In genomic region chr15:74461847-74462511, GRCh38 we compare ENCODE assay signal across 8 cellular contexts. TPM values are rescaled to one million over a fixed set of nuclear protein-coding genes. Genes with fewer than 3 reads are reported as not detected.
DNase-seq lines count a peak whose midpoint lies in the region; ATAC-seq, FAIRE-seq and TF ChIP-seq lines count a peak whose summit lies in the region.

No MANE protein-coding gene starts in this region.

- H3K36me3 Mint-ChIP-seq in activated naive CD8-positive, alpha-beta T cell treated with anti-CD3 and anti-CD28 coated beads, Interleukin-2, amount 10 ng/mL, durations not matched to agents 7 days and 5 days = peaks cover 27% of the 10 kb centered on the region

- H3K4me1 ChIP-seq in A549 (0 out of 3 replicates have a peak, but pooled peaks cover 6% of the 10 kb centered on the region), liver (ENCODE audit: control insufficient read depth in 4 of 4, insufficient read depth in 4 of 4, low read length in 3 of 4) (peaks cover 6 to 19% (median 16%) of the 10 kb centered on the region in 4 donors)

- peaks cover 42% of the 10 kb centered on the region for H3K4me1 Mint-ChIP-seq in activated naive CD8-positive, alpha-beta T cell treated with anti-CD3 and anti-CD28 coated beads, Interleukin-2, amount 10 ng/mL, durations not matched to agents 7 days and 5 days

- H3K4me2 ChIP-seq in A549 = peak overlapping the region; percentile 92

- POLR2A ChIA-PET in A549 (lab: Yijun Ruan, JAX) = interaction anchor here (0.6 kb wide), 1 partner anchor 82 kb away, joined by 7 read pairs; no protein-coding TSS in a partner anchor
- POLR2A ChIA-PET in HEK293T (lab: Yijun Ruan, JAX) = interaction anchor here (0.9 to 3.9 kb wide), 30 partner anchors 9 to 990 kb away, joined by 3 to 31 read pairs (median 6); partner anchors contain the start of genes ARID3B, CLK3, EDC3 and SIN3A
- POLR2A ChIA-PET in activated naive CD8-positive, alpha-beta T cell treated with anti-CD3 and anti-CD28 coated beads, Interleukin-2, amount 10 ng/mL, durations not matched to agents 7 days and 5 days (lab: Charles Lee) = interaction anchor here (0.7 to 2.3 kb wide), 14 partner anchors 9 to 367 kb away, joined by 3 to 18 read pairs (median 4); partner anchors contain the start of genes CLK3 and SEMA7A

- DNase-seq in A549 (ENCODE audit: low read depth in 1 of 2, low spot score in 1 of 2) = no peak
- peak; percentile 19 for DNase-seq in HEK293T (ENCODE audit: extremely low spot score)
- DNase-seq in activated naive CD8-positive, alpha-beta T cell treated with anti-CD3 and anti-CD28 coated beads, Interleukin-2, amount 10 ng/mL, durations not matched to agents 7 days and 5 days = no peak
- DNase-seq in dedifferentiated amniotic fluid mesenchymal stem cell (ENCODE audit: extremely low spot score) = no peak
- no peak for DNase-seq in NCI-H446 treated with DMSO at 0.1 percent for 48 hours (lab: John Stamatoyannopoulos, UW)
- DNase-seq in GM20000 (ENCODE audit: low spot score) = no peak

- ATAC-seq in A549 (0 out of 6 replicates have a peak, but pooled peaks of 1 of the 2 experiments have one; percentile 10), HG03045 (IDR thresholded peaks at IDR 0.05; ENCODE audit: unreplicated experiment) (no peak)
- no peak for ATAC-seq in activated naive CD8-positive, alpha-beta T cell treated with anti-CD3 and anti-CD28 coated beads, Interleukin-2, amount 10 ng/mL, durations not matched to agents 7 days and 5 days (ENCODE audit: low read depth)

- CTCF ChIA-PET in A549 (lab: Yijun Ruan, JAX) (interaction anchor here (0.6 to 2.1 kb wide), 3 partner anchors 21 to 157 kb away, joined by 3 to 5 read pairs (median 3); no protein-coding TSS in a partner anchor), HEK293T (lab: Yijun Ruan, JAX) (interaction anchor here (0.7 to 1.7 kb wide), 3 partner anchors 26 to 307 kb away, joined by 3 to 4 read pairs (median 3); no protein-coding TSS in a partner anchor)

- TF ChIP-seq POLR2A in A549 (IDR thresholded peaks at IDR 0.05; ENCODE audit: low read length) = no peak

- no peaks in the 10 kb centered on the region for H3K27me3 ChIP-seq in liver (ENCODE audit: control insufficient read depth in 4 of 4, insufficient read depth in 4 of 4, low read length in 3 of 4)

- H3K9me3 Mint-ChIP-seq in activated naive CD8-positive, alpha-beta T cell treated with anti-CD3 and anti-CD28 coated beads, Interleukin-2, amount 10 ng/mL, durations not matched to agents 7 days and 5 days = peaks cover 4% of the 10 kb centered on the region

- H3K4me3 ChIP-seq in A549 (peak overlapping the region; percentile 73), liver (ENCODE audit: low read depth in 1 of 3, low read length in 3 of 3) (peak overlapping the region in 2 of 3 donors; percentile 77 to 95)

- peaks cover 0 to 5% (median 0%) of the 10 kb centered on the region in 4 donors for H3K36me3 ChIP-seq in liver (ENCODE audit: control insufficient read depth in 4 of 4, insufficient read depth in 3 of 4, low read depth in 1 of 4, low read length in 3 of 4)

- TF ChIP-seq CTCF in A549 (IDR thresholded peaks at IDR 0.05) (no peak), liver (IDR thresholded peaks at IDR 0.05; ENCODE audit: low read depth, low read length, missing input control) (no peak), GM20000 (IDR thresholded peaks at IDR 0.05; ENCODE audit: extremely low read depth, missing control alignments) (no peak)

- H3K27ac ChIP-seq in A549 = peak overlapping the region; percentile 76 to 90
- H3K27ac ChIP-seq in liver (ENCODE audit: low read depth in 1 of 2, low read length in 2 of 2) = no peak overlapping the region

- no peak for TF ChIP-seq EP300 in A549 (IDR thresholded peaks at IDR 0.05)

- no peaks in the 10 kb centered on the region for H3K27me3 Mint-ChIP-seq in activated naive CD8-positive, alpha-beta T cell treated with anti-CD3 and anti-CD28 coated beads, Interleukin-2, amount 10 ng/mL, durations not matched to agents 7 days and 5 days

- peak overlapping the region; percentile 78 for H3K27ac Mint-ChIP-seq in activated naive CD8-positive, alpha-beta T cell treated with anti-CD3 and anti-CD28 coated beads, Interleukin-2, amount 10 ng/mL, durations not matched to agents 7 days and 5 days

- 28% methylated on average over 8 of the region's 8 CpGs for WGBS in A549 (ENCODE audit: missing lambda C conversion rate)
- WGBS in liver = 37% methylated on average over 8 of the region's 8 CpGs

- no peak for TF ChIP-seq RAD21 in A549 (conservative IDR thresholded peaks at IDR 0.05 in 1 of 2, IDR thresholded peaks at IDR 0.05 in 1 of 2)
- no peak for TF ChIP-seq RAD21 in liver (IDR thresholded peaks at IDR 0.05)

- peak overlapping the region; percentile 92 for H3K4me3 Mint-ChIP-seq in activated naive CD8-positive, alpha-beta T cell treated with anti-CD3 and anti-CD28 coated beads, Interleukin-2, amount 10 ng/mL, durations not matched to agents 7 days and 5 days

- H3K9ac ChIP-seq in liver (ENCODE audit: low read depth in 1 of 2, low read length in 2 of 2) = no peak overlapping the region

- H3K9me3 ChIP-seq in A549 = no peaks in the 10 kb centered on the region
- no peaks in the 10 kb centered on the region for H3K9me3 ChIP-seq in liver (ENCODE audit: control insufficient read depth in 4 of 4, low read length in 3 of 4)

- FAIRE-seq in A549 (lab: Jason Lieb, UNC) = no peak

TF ChIP-seq in A549, 52 proteins besides CTCF, POLR2A, EP300 and RAD21 (continues in another document):
- TF ChIP-seq CHD2 (IDR thresholded peaks at IDR 0.05; ENCODE audit: low read length, partially characterized antibody) (no peak), CBX8 (IDR thresholded peaks at IDR 0.05) (no peak), MYC (IDR thresholded peaks at IDR 0.05; ENCODE audit: borderline replicate concordance, low read length) (no peak), JUN (IDR thresholded peaks at IDR 0.05) (no peak)
- TF ChIP-seq, protein P1, sequence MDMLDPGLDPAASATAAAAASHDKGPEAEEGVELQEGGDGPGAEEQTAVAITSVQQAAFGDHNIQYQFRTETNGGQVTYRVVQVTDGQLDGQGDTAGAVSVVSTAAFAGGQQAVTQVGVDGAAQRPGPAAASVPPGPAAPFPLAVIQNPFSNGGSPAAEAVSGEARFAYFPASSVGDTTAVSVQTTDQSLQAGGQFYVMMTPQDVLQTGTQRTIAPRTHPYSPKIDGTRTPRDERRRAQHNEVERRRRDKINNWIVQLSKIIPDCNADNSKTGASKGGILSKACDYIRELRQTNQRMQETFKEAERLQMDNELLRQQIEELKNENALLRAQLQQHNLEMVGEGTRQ (IDR thresholded peaks at IDR 0.05) = no peak

TF ChIP-seq in HEK293T, 16 proteins besides CTCF, POLR2A, EP300 and RAD21:
- TF ChIP-seq HDGF (IDR thresholded peaks at IDR 0.05; ENCODE audit: borderline replicate concordance) (no peak), LEF1 (IDR thresholded peaks at IDR 0.05; ENCODE audit: borderline replicate concordance) (no peak), FOXM1 (IDR thresholded peaks at IDR 0.05; ENCODE audit: borderline replicate concordance) (no peak), ZNF384 (IDR thresholded peaks at IDR 0.05) (peak; percentile 63)

TF ChIP-seq in liver, 16 proteins besides CTCF, POLR2A, EP300 and RAD21:
- TF ChIP-seq, protein P2, sequence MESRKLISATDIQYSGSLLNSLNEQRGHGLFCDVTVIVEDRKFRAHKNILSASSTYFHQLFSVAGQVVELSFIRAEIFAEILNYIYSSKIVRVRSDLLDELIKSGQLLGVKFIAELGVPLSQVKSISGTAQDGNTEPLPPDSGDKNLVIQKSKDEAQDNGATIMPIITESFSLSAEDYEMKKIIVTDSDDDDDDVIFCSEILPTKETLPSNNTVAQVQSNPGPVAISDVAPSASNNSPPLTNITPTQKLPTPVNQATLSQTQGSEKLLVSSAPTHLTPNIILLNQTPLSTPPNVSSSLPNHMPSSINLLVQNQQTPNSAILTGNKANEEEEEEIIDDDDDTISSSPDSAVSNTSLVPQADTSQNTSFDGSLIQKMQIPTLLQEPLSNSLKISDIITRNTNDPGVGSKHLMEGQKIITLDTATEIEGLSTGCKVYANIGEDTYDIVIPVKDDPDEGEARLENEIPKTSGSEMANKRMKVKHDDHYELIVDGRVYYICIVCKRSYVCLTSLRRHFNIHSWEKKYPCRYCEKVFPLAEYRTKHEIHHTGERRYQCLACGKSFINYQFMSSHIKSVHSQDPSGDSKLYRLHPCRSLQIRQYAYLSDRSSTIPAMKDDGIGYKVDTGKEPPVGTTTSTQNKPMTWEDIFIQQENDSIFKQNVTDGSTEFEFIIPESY (IDR thresholded peaks at IDR 0.05) = no peak
- TF ChIP-seq, protein P3, sequence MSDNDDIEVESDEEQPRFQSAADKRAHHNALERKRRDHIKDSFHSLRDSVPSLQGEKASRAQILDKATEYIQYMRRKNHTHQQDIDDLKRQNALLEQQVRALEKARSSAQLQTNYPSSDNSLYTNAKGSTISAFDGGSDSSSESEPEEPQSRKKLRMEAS (IDR thresholded peaks at IDR 0.05) = no peak
- TF ChIP-seq TAF1 (conservative IDR thresholded peaks at IDR 0.05) = no peak

RNA-seq across cellular contexts. Expression of gene UBL7, which starts 1.0 kb away (rescaled TPM):
- polyA plus RNA-seq in A549 (2011; rRNA removed) = 48.5 and 62.4 TPM in 2 replicates
- polyA plus RNA-seq in A549 (2012; cell fraction: cytosol; rRNA removed) = 38.9 and 55.9 TPM in 2 replicates
- 38.6 and 44.8 TPM in 2 replicates for polyA plus RNA-seq in A549 (2012; cell fraction: nucleus; rRNA removed)
- polyA plus RNA-seq in A549 (2017; fragmentation: RNase III; extraction: RNeasy Plus Mini Kit Qiagen cat#74134 plus additional on column Dnase treatment) = 31.0 to 35.3 TPM (median 32.6 TPM) in 3 replicates
- 41.1 and 56.9 TPM in 2 replicates for polyA minus RNA-seq in A549 (2011; rRNA and poly(A)+ RNA removed)
- total RNA-seq in activated naive CD8-positive, alpha-beta T cell treated with anti-CD3 and anti-CD28 coated beads, Interleukin-2, amount 10 ng/mL, durations not matched to agents 7 days and 5 days = 10 to 100 TPM; 55.3 to 63.2 TPM
- 10 to 100 TPM; 12.7 to 17.6 TPM for total RNA-seq in liver
- 10 to 100 TPM; 18.9 to 19.5 TPM for polyA plus RNA-seq in liver

RNA-seq across cellular contexts. Expression of gene SEMA7A, which starts 28.2 kb away (rescaled TPM):
- polyA plus RNA-seq in A549 (2011; rRNA removed) (0.44 and 0.63 TPM in 2 replicates), A549 (2017; fragmentation: RNase III; extraction: RNeasy Plus Mini Kit Qiagen cat#74134 plus additional on column Dnase treatment) (1.2 to 1.7 TPM (median 1.7 TPM) in 3 replicates), liver (1 to 10 TPM in 1 of 2 donors, under 1 TPM in 1; 0.14 to 1.4 TPM)
- 0.48 and 1.1 TPM in 2 replicates for polyA plus RNA-seq in A549 (2012; cell fraction: cytosol; rRNA removed)
- 3.1 and 4.8 TPM in 2 replicates for polyA plus RNA-seq in A549 (2012; cell fraction: nucleus; rRNA removed)
- 0.66 and 1.4 TPM in 2 replicates for polyA minus RNA-seq in A549 (2011; rRNA and poly(A)+ RNA removed)
- 10 to 100 TPM; 15.2 to 15.8 TPM for total RNA-seq in activated naive CD8-positive, alpha-beta T cell treated with anti-CD3 and anti-CD28 coated beads, Interleukin-2, amount 10 ng/mL, durations not matched to agents 7 days and 5 days
- 10 to 100 TPM in 1 of 2 donors, 1 to 10 TPM in 1; 1.4 to 18.1 TPM for total RNA-seq in liver

Comparison
In these comparisons a context has a peak if more than half of its experiments do, and no peak if none do; other contexts are left out.
1. H3K27ac ChIP-seq: peak in A549 (2 of 2); none in liver (0 of 2).